ENCODE assay signal across 8 cellular contexts in the genomic region with DNA sequence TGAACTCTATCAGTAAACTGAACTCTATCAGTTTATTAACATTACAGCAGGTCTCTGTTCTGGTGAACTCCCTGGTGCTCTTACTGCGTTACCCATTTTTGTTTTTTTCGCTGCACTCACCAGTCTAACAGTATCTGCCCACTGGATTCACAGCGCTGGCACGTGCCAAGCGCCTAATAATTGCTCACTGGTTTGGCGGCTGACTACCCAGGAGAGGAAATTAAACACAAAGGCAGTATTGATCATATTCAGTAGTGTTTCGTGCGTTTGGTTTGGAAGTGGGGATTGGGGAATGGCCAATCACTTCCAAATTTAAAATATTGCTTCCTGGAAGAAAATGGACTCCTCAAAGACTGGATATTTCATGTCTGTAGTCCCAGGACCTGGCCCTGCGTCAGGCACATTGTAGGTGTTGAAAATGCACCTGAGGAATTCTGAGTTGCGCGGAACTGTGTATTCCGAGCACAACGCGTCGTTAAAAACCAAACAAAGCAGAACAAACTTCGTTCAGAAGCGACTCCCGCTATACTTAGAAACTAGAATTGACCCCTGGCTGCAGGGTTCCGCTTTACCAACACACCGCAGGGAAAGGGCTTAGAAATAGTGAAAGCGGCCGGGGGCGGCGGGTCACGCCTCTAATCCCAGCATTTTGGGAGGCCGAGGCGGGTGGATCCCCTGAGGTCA. TPM values are rescaled to one million over a fixed set of nuclear protein-coding genes. Genes with fewer than 3 reads are reported as not detected.
A peak's percentile ranks its signal among the peaks of the same experiment; 100 is the strongest.
DNase-seq lines count a peak whose midpoint lies in the region; ATAC-seq, FAIRE-seq and TF ChIP-seq lines count a peak whose summit lies in the region.

No MANE protein-coding gene starts in this region.

- no peaks in the 10 kb centered on the region for H3K27me3 Mint-ChIP-seq in T-helper 17 cell

- no peaks in the 10 kb centered on the region for H3K9me3 ChIP-seq in T-helper 17 cell (ENCODE audit: control insufficient read depth, low read length, poor library complexity, severe bottlenecking)

- H3K27ac Mint-ChIP-seq in T-helper 17 cell = peak overlapping the region; percentile 99

- peaks cover 4% of the 10 kb centered on the region for H3K36me3 Mint-ChIP-seq in T-helper 17 cell (ENCODE audit: low read depth)

- H3K27me3 ChIP-seq in layer of hippocampus (ENCODE audit: control insufficient read depth, insufficient read depth, low read length) = no peaks in the 10 kb centered on the region

- no peak for FAIRE-seq in GM12892 (lab: Jason Lieb, UNC)

- ATAC-seq in GM21528 (IDR thresholded peaks at IDR 0.05; ENCODE audit: low FRiP score, unreplicated experiment) (peak; percentile 23), T-helper 17 cell (peak; percentile 21)

- peak; percentile 52 for DNase-seq in EH (ENCODE audit: low read depth)
- DNase-seq in KBM-7 = peak; percentile 73
- peak in 1 of 3 donors; percentile 15 for DNase-seq in T-helper 17 cell
- peak; percentile 57 for DNase-seq in central memory CD4-positive, alpha-beta T cell
- DNase-seq in stimulated activated CD4-positive, alpha-beta T cell treated with anti-CD3 and anti-CD28 coated beads, Interleukin-2, amount 100 ng/mL, for 48 hours = peak; percentile 18 to 33
- DNase-seq in GM12892 (ENCODE audit: insufficient read length) = no peak

- H3K27ac ChIP-seq in layer of hippocampus (ENCODE audit: low read depth, low read length) = peak overlapping the region; percentile 75

- H3K4me3 Mint-ChIP-seq in T-helper 17 cell = peak overlapping the region; percentile 99

- TF ChIP-seq POLR2A in GM12892 (IDR thresholded peaks at IDR 0.05; ENCODE audit: low read depth, low read length) = no peak

- in situ Hi-C loops in KBM-7 (cut with MboI; ENCODE audit: low pct_unique_long_range_greater_than_20kb, low sequenced_read_pairs) = no loop called here

- peaks cover 47% of the 10 kb centered on the region for H3K4me1 Mint-ChIP-seq in T-helper 17 cell

RNA-seq across cellular contexts. Expression of gene RPS12, which starts 1.1 kb away (rescaled TPM):
- total RNA-seq in T-helper 17 cell = 1,000 to 10,000 TPM; 2,264 to 2,344 TPM
- 4,043 TPM for polyA plus RNA-seq in GM12892 (2012; ENCODE audit: missing spikeins)

RNA-seq across cellular contexts. Expression of gene SLC18B1, which starts 14.9 kb away (rescaled TPM):
- 1 to 10 TPM; 8.6 to 9.1 TPM for total RNA-seq in T-helper 17 cell
- polyA plus RNA-seq in GM12892 (2012; ENCODE audit: missing spikeins) = 5.2 TPM

RNA-seq across cellular contexts. Expression of gene VNN2, which starts 55.6 kb away (rescaled TPM):
- total RNA-seq in T-helper 17 cell = 1 to 10 TPM; 2.1 to 5.2 TPM
- polyA plus RNA-seq in GM12892 (2012; ENCODE audit: missing spikeins) = 20.7 TPM
